Comparison of ENCODE assay signal across 18 cellular contexts in genomic region chr9:11931109-11931508, GRCh38.
A peak's percentile ranks its signal among the peaks of the same experiment; 100 is the strongest.
DNase-seq lines count a peak whose midpoint lies in the region; FAIRE-seq and TF ChIP-seq lines count a peak whose summit lies in the region.
"Had no signal": no experiment of that assay in that cellular context is flagged by ENCODE, and none has a peak within 500 bp of the region (broad histone marks: within the 10 kb centered on the region; RNA-seq: fewer than 3 reads in every experiment).

No MANE protein-coding gene starts in this region.

- POLR2A ChIA-PET in RWPE1 (lab: Yijun Ruan, JAX; ENCODE audit: low non-redundant PET) = no interaction called here

- intact Hi-C loops in ascending aorta (cut with DNase I) = no loop called here

- H3K27me3 ChIP-seq in ascending aorta = no peaks in the 10 kb centered on the region
- H3K27me3 ChIP-seq: BLaER1 had no signal

- H3K36me3 ChIP-seq in ascending aorta = no peaks in the 10 kb centered on the region
- H3K36me3 ChIP-seq: BLaER1 had no signal

- H3K27ac ChIP-seq in RWPE1 = no peak overlapping the region
- no peak overlapping the region for H3K27ac ChIP-seq in ascending aorta
- H3K27ac ChIP-seq: BLaER1, PC-9 had no signal

- TF ChIP-seq CTCF in RWPE1 (conservative IDR thresholded peaks at IDR 0.05; ENCODE audit: low read depth) (no peak), epithelial cell of esophagus (IDR thresholded peaks at IDR 0.05; ENCODE audit: insufficient read depth, low read depth, low read length, missing control alignments) (no peak), ascending aorta (IDR thresholded peaks at IDR 0.05) (no peak)

- TF ChIP-seq POLR2A in H54 (IDR thresholded peaks at IDR 0.05; ENCODE audit: low read depth, low read length) = no peak

- DNase-seq in H54 (ENCODE audit: insufficient read length, low spot score) (peak; percentile 3), RWPE1 (ENCODE audit: low spot score) (peak; percentile 13), epithelial cell of esophagus (ENCODE audit: low read depth) (peak; percentile 47), skeletal muscle cell (ENCODE audit: low read depth) (peak; percentile 28), SW480 (ENCODE audit: low spot score) (no peak), ascending aorta (ENCODE audit: low spot score in 2 of 2) (no peak)
- no peak for DNase-seq in stimulated activated CD4-positive, alpha-beta T cell treated with anti-CD3 and anti-CD28 coated beads, Interleukin-4, amount 100 ng/mL, for 1 hour
- DNase-seq: CD8-positive, alpha-beta memory T cell; DMS 273 treated with DMSO at 0.1 percent for 48 hours; NCI-H1092 treated with DMSO at 0.1 percent for 48 hours; NCI-H1694 treated with DMSO at 0.1 percent for 48 hours; NCI-H69; PC-9; Right ventricle myocardium superior had no signal

- no peaks in the 10 kb centered on the region for H3K4me1 ChIP-seq in ascending aorta
- H3K4me1 ChIP-seq: BLaER1 had no signal

- H3K9me3 ChIP-seq in ascending aorta = no peaks in the 10 kb centered on the region

- CTCF ChIA-PET in RWPE1 (lab: Yijun Ruan, JAX) = no interaction called here

- peak; percentile 41 for FAIRE-seq in H54 (lab: Jason Lieb, UNC)
- FAIRE-seq: GM12878, GM18507, K562 had no signal

- H3K4me3 ChIP-seq in epithelial cell of esophagus (ENCODE audit: low read length) = no peak overlapping the region
- H3K4me3 ChIP-seq in skeletal muscle cell (ENCODE audit: low read depth, low read length) = no peak overlapping the region
- H3K4me3 ChIP-seq in ascending aorta = no peak overlapping the region
- H3K4me3 ChIP-seq: BLaER1, GM12878, K562, PC-9 had no signal

Comparison
In these comparisons a context has a peak if more than half of its experiments do, and no peak if none do; other contexts are left out.
1. DNase-seq: peak in H54 (single experiment), RWPE1 (single experiment), epithelial cell of esophagus (single experiment) and skeletal muscle cell (single experiment); none in SW480 (single experiment), stimulated activated CD4-positive, alpha-beta T cell treated with anti-CD3 and anti-CD28 coated beads, Interleukin-4, amount 100 ng/mL, for 1 hour (single experiment) and ascending aorta (0 of 2).